7 cellular contexts compared by ENCODE assay signal in genomic region chrX:54494166-54494969, GRCh38. TPM values are rescaled to one million over a fixed set of nuclear protein-coding genes. Genes with fewer than 3 reads are reported as not detected.
A peak's percentile ranks its signal among the peaks of the same experiment; 100 is the strongest.
DNase-seq lines count a peak whose midpoint lies in the region; ATAC-seq and TF ChIP-seq lines count a peak whose summit lies in the region.

No MANE protein-coding gene starts in this region.

- H3K4ac ChIP-seq in IMR-90 (ENCODE audit: low read depth, low read length): peak overlapping the region; percentile 90

- peaks cover 0 to 5% of the 10 kb centered on the region in 2 donors for H3K36me3 Mint-ChIP-seq in stimulated activated naive B cell treated with anti-CD40 and anti-IgM and Interleukin-4, amounts not matched to agents 10 μg/mL and 1 μg/mL and 100 μg/mL, for 72 hours
- peaks cover 0 to 2% of the 10 kb centered on the region in 2 donors for H3K36me3 Mint-ChIP-seq in CD14-positive monocyte

- H3K27ac Mint-ChIP-seq in stimulated activated naive B cell treated with anti-CD40 and anti-IgM and Interleukin-4, amounts not matched to agents 10 μg/mL and 1 μg/mL and 100 μg/mL, for 72 hours: no peak overlapping the region
- no peak overlapping the region for H3K27ac Mint-ChIP-seq in CD14-positive monocyte

- peak overlapping the region; percentile 10 for H2AK5ac ChIP-seq in IMR-90 (ENCODE audit: low read depth, low read length)

- peaks cover 9 to 31% of the 10 kb centered on the region in 2 experiments for H3K79me1 ChIP-seq in IMR-90 (ENCODE audit: low read depth in 1 of 2, low read length in 2 of 2)

- WGBS in IMR-90 (ENCODE audit: extremely low coverage in 2 of 2, insufficient read length in 1 of 2), 2 experiments: 17% methylated on average over 1 of the region's 9 CpGs; no CpG with 5 or more reads in 1 of the 2 experiments
- 31 to 55% (median 39%) methylated on average over 9 of the region's 9 CpGs for WGBS in adrenal gland, 4 donors

- H3K9me3 ChIP-seq in IMR-90 (ENCODE audit: control insufficient read depth, insufficient read depth, low read length): no peaks in the 10 kb centered on the region
- no peaks in the 10 kb centered on the region for H3K9me3 ChIP-seq in adrenal gland (replicated peaks in 1 of 3)

- H4K20me1 ChIP-seq in IMR-90 (ENCODE audit: insufficient read depth, low read length): no peaks in the 10 kb centered on the region

- H3K9me1 ChIP-seq in IMR-90 (ENCODE audit: insufficient read depth, low read length): no peaks in the 10 kb centered on the region; the same call in 1 of the 2 replicates

- peak overlapping the region; percentile 38; the same call in 1 of the 2 replicates for H3K56ac ChIP-seq in IMR-90 (ENCODE audit: extremely low read depth, insufficient read depth, low read length)

- peak overlapping the region; percentile 62 for H2AK9ac ChIP-seq in IMR-90 (replicated peaks; ENCODE audit: low read depth, low read length, poor library complexity)

- no peak for ATAC-seq in IMR-90 (ENCODE audit: low read depth)
- no peak for ATAC-seq in stimulated activated naive B cell treated with anti-CD40 and anti-IgM and Interleukin-4, amounts not matched to agents 10 μg/mL and 1 μg/mL and 100 μg/mL, for 72 hours (replicated peaks)
- ATAC-seq in GM21526 (IDR thresholded peaks at IDR 0.05; ENCODE audit: low FRiP score, unreplicated experiment): no peak

- POLR2A ChIA-PET in IMR-90 (lab: Charles Lee; ENCODE audit: unreplicated experiment): no interaction called here

- peak overlapping the region; percentile 45 for H3K23ac ChIP-seq in IMR-90 (ENCODE audit: low read depth, low read length)

- H2BK5ac ChIP-seq in IMR-90 (ENCODE audit: low read depth, low read length, poor library complexity, severe bottlenecking): peak overlapping the region; percentile 72

- in situ Hi-C loops in IMR-90 (cut with MboI; ENCODE audit: low sequenced_read_pairs): no loop called here

- H3K27me3 Mint-ChIP-seq in stimulated activated naive B cell treated with anti-CD40 and anti-IgM and Interleukin-4, amounts not matched to agents 10 μg/mL and 1 μg/mL and 100 μg/mL, for 72 hours: peaks cover 35 to 50% of the 10 kb centered on the region in 2 donors
- H3K27me3 Mint-ChIP-seq in CD14-positive monocyte (ENCODE audit: low read depth in 3 of 3): peaks cover 30 to 52% (median 39%) of the 10 kb centered on the region in 3 donors

- peak overlapping the region; percentile 75 for H4K5ac ChIP-seq in IMR-90 (ENCODE audit: low read depth, low read length)

- H4K8ac ChIP-seq in IMR-90 (ENCODE audit: low read depth in 2 of 2, low read length in 2 of 2): peak overlapping the region; percentile 24 to 83; a peak in 3 of 4 replicates

- H3K14ac ChIP-seq in IMR-90 (replicated peaks; ENCODE audit: low read depth, low read length): peak overlapping the region; percentile 43

- peaks cover 0 to 3% of the 10 kb centered on the region in 2 donors for H3K4me1 Mint-ChIP-seq in stimulated activated naive B cell treated with anti-CD40 and anti-IgM and Interleukin-4, amounts not matched to agents 10 μg/mL and 1 μg/mL and 100 μg/mL, for 72 hours
- peaks cover 5% of the 10 kb centered on the region for H3K4me1 Mint-ChIP-seq in CD14-positive monocyte

- H2BK120ac ChIP-seq in IMR-90 (ENCODE audit: low read depth, low read length): peak overlapping the region; percentile 59; the same call in 1 of the 2 replicates

- TF ChIP-seq POLR2A in IMR-90 (IDR thresholded peaks at IDR 0.05; ENCODE audit: low read depth, low read length): no peak
- TF ChIP-seq POLR2A in adrenal gland (IDR thresholded peaks at IDR 0.05): no peak

- H3K18ac ChIP-seq in IMR-90 (ENCODE audit: low read depth, low read length): peak overlapping the region; percentile 66

- DNase-seq in IMR-90 (no peak), adrenal gland (no peak), islet precursor cell (peak; percentile 45), CD14-positive monocyte (ENCODE audit: low spot score) (no peak)
- no peak for DNase-seq in stimulated activated naive B cell treated with anti-CD40 and anti-IgM and Interleukin-4, amounts not matched to agents 10 μg/mL and 1 μg/mL and 100 μg/mL, for 72 hours
- DNase-seq in activated CD8-positive, alpha-beta memory T cell treated with anti-CD3 and anti-CD28 coated beads for 24 hours: no peak

- H2BK20ac ChIP-seq in IMR-90 (ENCODE audit: low read depth, low read length): no peak overlapping the region

- H3K27me3 ChIP-seq in IMR-90 (ENCODE audit: control insufficient read depth, insufficient read depth, low read length) (no peaks in the 10 kb centered on the region), adrenal gland (peaks cover 5% of the 10 kb centered on the region)

- H2AFZ ChIP-seq in IMR-90 (replicated peaks; ENCODE audit: low read length, poor library complexity): peak overlapping the region; percentile 86

- no peak overlapping the region for H2BK15ac ChIP-seq in IMR-90 (ENCODE audit: low read depth, low read length)

- H3K4me3 ChIP-seq in IMR-90 (ENCODE audit: insufficient read depth, low read depth, low read length): peak overlapping the region; percentile 95
- H3K4me3 ChIP-seq in adrenal gland: peak overlapping the region in 2 of 4 donors; percentile 32 to 50

- peak overlapping the region; percentile 44 to 49 for H3K4me3 Mint-ChIP-seq in stimulated activated naive B cell treated with anti-CD40 and anti-IgM and Interleukin-4, amounts not matched to agents 10 μg/mL and 1 μg/mL and 100 μg/mL, for 72 hours
- peak overlapping the region in 1 of 2 donors; percentile 75 for H3K4me3 Mint-ChIP-seq in CD14-positive monocyte

- TF ChIP-seq CTCF in IMR-90 (conservative IDR thresholded peaks at IDR 0.05; ENCODE audit: low read depth, low read length) (no peak), adrenal gland (IDR thresholded peaks at IDR 0.05) (no peak), CD14-positive monocyte (IDR thresholded peaks at IDR 0.05) (no peak)

- peak overlapping the region; percentile 61 for H3K27ac ChIP-seq in IMR-90 (ENCODE audit: insufficient read depth, low read length)
- peak overlapping the region in 3 of 5 donors; percentile 22 to 72 (median 57) for H3K27ac ChIP-seq in adrenal gland

- CTCF ChIA-PET in IMR-90 (lab: Yijun Ruan, JAX): no interaction called here

- peaks cover 3 to 8% of the 10 kb centered on the region in 2 donors for H3K9me3 Mint-ChIP-seq in stimulated activated naive B cell treated with anti-CD40 and anti-IgM and Interleukin-4, amounts not matched to agents 10 μg/mL and 1 μg/mL and 100 μg/mL, for 72 hours
- peaks cover 0 to 8% (median 3%) of the 10 kb centered on the region in 7 donors for H3K9me3 Mint-ChIP-seq in CD14-positive monocyte

- peak overlapping the region; percentile 99 for H3K4me2 ChIP-seq in IMR-90 (ENCODE audit: low read depth, low read length)

- no peak for TF ChIP-seq RAD21 in IMR-90 (IDR thresholded peaks at IDR 0.05; ENCODE audit: low read length)

- H3K9ac ChIP-seq in IMR-90 (ENCODE audit: low read depth, low read length): peak overlapping the region; percentile 79

- intact Hi-C loops in IMR-90 (cut with micrococcal nuclease): loop anchor here (2.0 kb wide), 1 partner anchor 40 kb away; no protein-coding TSS in a partner anchor
- intact Hi-C loops in adrenal gland (cut with DNase I): no loop called here
- intact Hi-C loops in CD14-positive monocyte (cut with micrococcal nuclease): no loop called here

- BruUV-seq in IMR-90 (replicated peaks; lab: Mats Ljungman, UMichigan): no TSS peak

- peak overlapping the region; percentile 77 for H4K91ac ChIP-seq in IMR-90 (ENCODE audit: insufficient read depth, low read depth, low read length)

- H3K36me3 ChIP-seq in IMR-90 (ENCODE audit: control insufficient read depth, insufficient read depth, low read length) (no peaks in the 10 kb centered on the region), adrenal gland (replicated peaks in 1 of 2) (no peaks in the 10 kb centered on the region)

- dilution Hi-C loops in IMR-90 (cut with HindIII; ENCODE audit: low sequenced_read_pairs, unreplicated experiment): no loop called here

- peaks cover 7% of the 10 kb centered on the region for H3K4me1 ChIP-seq in IMR-90 (ENCODE audit: control insufficient read depth, insufficient read depth, low read length)
- no peaks in the 10 kb centered on the region for H3K4me1 ChIP-seq in adrenal gland (replicated peaks in 1 of 2)

TF ChIP-seq in IMR-90, 13 proteins besides CTCF, POLR2A, EP300 and RAD21:
- TF ChIP-seq NFE2L2 (IDR thresholded peaks at IDR 0.05; ENCODE audit: low read depth, low read length) (no peak), MAFK (IDR thresholded peaks at IDR 0.05; ENCODE audit: low read depth, low read length) (no peak)

RNA-seq across cellular contexts. Expression of gene FGD1, which starts 1.7 kb away (rescaled TPM):
- 2.0 and 2.5 TPM in 2 replicates for total RNA-seq in IMR-90 (2012; rRNA removed)
- polyA plus RNA-seq in IMR-90 (2012; rRNA removed): 11.7 and 12.3 TPM in 2 replicates
- 8.4 and 12.6 TPM in 2 replicates for polyA plus RNA-seq in IMR-90 (2012; cell fraction: cytosol; rRNA removed)
- 13.7 and 21.9 TPM in 2 replicates for polyA plus RNA-seq in IMR-90 (2012; cell fraction: nucleus; rRNA removed; ENCODE audit: low replicate concordance)
- 10 to 100 TPM in 3 of 8 donors, 1 to 10 TPM in 5; 6.9 to 13.6 (median 9.5) TPM for total RNA-seq in adrenal gland
- polyA plus RNA-seq in adrenal gland: 10 to 100 TPM in 1 of 3 donors, 1 to 10 TPM in 2; 4.4 to 14.2 (median 8.6) TPM
- under 1 TPM; 0.05 to 0.18 TPM for polyA plus RNA-seq in CD14-positive monocyte

RNA-seq across cellular contexts. Expression of gene GNL3L, which starts 35.7 kb away (rescaled TPM):
- total RNA-seq in IMR-90 (2012; rRNA removed): 47.2 and 48.8 TPM in 2 replicates
- polyA plus RNA-seq in IMR-90 (2012; rRNA removed): 15.4 and 16.5 TPM in 2 replicates
- polyA plus RNA-seq in IMR-90 (2012; cell fraction: cytosol; rRNA removed): 9.5 and 11.9 TPM in 2 replicates
- 12.3 and 18.2 TPM in 2 replicates for polyA plus RNA-seq in IMR-90 (2012; cell fraction: nucleus; rRNA removed; ENCODE audit: low replicate concordance)
- total RNA-seq in adrenal gland: 10 to 100 TPM; 15.5 to 37.5 (median 29.9) TPM
- polyA plus RNA-seq in adrenal gland: 10 to 100 TPM in 1 of 3 donors, 1 to 10 TPM in 2; 2.0 to 12.0 (median 4.5) TPM
- polyA plus RNA-seq in CD14-positive monocyte: 10 to 100 TPM; 11.8 to 20.7 TPM

RNA-seq across cellular contexts. Expression of gene TSR2, which starts 54.2 kb away (rescaled TPM):
- total RNA-seq in IMR-90 (2012; rRNA removed) (8.8 and 14.4 TPM in 2 replicates), adrenal gland (10 to 100 TPM; 22.7 to 60.2 (median 38.9) TPM)
- polyA plus RNA-seq in IMR-90 (2012; rRNA removed) (20.4 and 22.1 TPM in 2 replicates), adrenal gland (10 to 100 TPM; 49.6 to 72.9 (median 52.6) TPM), CD14-positive monocyte (10 to 100 TPM; 13.0 to 18.0 TPM)
- polyA plus RNA-seq in IMR-90 (2012; cell fraction: cytosol; rRNA removed): 12.5 and 20.2 TPM in 2 replicates
- 4.4 and 10.8 TPM in 2 replicates for polyA plus RNA-seq in IMR-90 (2012; cell fraction: nucleus; rRNA removed; ENCODE audit: low replicate concordance)

Comparison
In these comparisons a context has a peak if more than half of its experiments do, and no peak if none do; other contexts are left out.
1. RNA of gene FGD1, which starts 1.7 kb away (polyA plus RNA-seq): 8.4 to 21.9 TPM in IMR-90 and 4.4 to 14.2 TPM in adrenal gland; 0.05 to 0.18 TPM in CD14-positive monocyte; every median in the first group is over 4 times any median in the second.